ENCODE assay signal across 1 cellular context in the genomic region with DNA sequence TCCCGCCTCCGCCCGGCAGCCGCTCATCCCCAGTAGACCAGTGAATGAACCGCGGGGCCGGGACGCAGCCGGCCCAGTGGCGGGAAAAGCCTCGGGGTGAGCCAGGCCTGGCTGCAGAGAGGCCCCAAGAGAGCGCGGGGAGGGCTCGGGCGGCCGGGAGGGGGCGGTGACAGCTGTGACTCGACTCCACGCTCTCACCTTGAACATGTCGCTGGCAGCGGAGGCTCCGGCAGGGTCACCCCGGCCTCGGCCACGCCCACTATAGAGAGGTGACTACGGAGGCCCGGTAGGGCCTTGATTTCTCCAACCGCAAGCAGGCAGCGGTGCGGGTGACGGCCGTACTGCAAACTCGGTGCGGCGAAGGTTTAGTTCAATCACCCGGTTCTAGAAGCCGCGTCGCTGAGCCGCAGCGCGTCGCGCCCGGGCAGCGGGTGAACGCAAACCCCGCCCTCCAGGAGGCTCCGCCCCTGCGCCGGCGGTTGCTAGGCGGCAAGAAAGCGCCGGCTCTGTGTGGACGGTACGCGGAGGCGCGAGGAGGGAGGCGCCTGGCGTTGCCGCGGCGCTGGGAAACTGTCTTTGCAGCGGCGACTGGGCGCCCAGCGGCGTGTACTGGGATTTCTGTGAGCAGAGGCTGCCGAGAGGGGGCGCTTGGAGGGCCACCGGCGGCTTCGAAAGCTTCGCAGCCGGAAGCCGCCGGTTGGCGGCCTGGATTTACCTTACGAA.
TF ChIP-seq lines count a peak whose summit lies in the region.

TSS of gene APOO (minus strand) at position 443 of the 723 bp plus-strand sequence. CDS start at position 207, 236 bp downstream.
TSS of gene CXorf58 (plus strand) at position 511 of the 723 bp plus-strand sequence. CDS start 2,297 bp downstream, outside the sequence.

TF ChIP-seq in HepG2, 621 proteins besides CTCF, POLR2A, EP300 and RAD21 (continued from another document):
- TF ChIP-seq, protein P1, sequence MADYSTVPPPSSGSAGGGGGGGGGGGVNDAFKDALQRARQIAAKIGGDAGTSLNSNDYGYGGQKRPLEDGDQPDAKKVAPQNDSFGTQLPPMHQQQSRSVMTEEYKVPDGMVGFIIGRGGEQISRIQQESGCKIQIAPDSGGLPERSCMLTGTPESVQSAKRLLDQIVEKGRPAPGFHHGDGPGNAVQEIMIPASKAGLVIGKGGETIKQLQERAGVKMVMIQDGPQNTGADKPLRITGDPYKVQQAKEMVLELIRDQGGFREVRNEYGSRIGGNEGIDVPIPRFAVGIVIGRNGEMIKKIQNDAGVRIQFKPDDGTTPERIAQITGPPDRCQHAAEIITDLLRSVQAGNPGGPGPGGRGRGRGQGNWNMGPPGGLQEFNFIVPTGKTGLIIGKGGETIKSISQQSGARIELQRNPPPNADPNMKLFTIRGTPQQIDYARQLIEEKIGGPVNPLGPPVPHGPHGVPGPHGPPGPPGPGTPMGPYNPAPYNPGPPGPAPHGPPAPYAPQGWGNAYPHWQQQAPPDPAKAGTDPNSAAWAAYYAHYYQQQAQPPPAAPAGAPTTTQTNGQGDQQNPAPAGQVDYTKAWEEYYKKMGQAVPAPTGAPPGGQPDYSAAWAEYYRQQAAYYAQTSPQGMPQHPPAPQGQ (CRISPR knock-in tag; IDR thresholded peaks at IDR 0.05; ENCODE audit: borderline replicate concordance): no peak
- TF ChIP-seq ATF1 (CRISPR knock-in tag; IDR thresholded peaks at IDR 0.05) (no peak), RFXAP (CRISPR knock-in tag; IDR thresholded peaks at IDR 0.05; ENCODE audit: borderline replicate concordance) (no peak; the same call in 1 of the 2 replicates), MEIS1 (CRISPR knock-in tag; IDR thresholded peaks at IDR 0.05; ENCODE audit: borderline replicate concordance) (no peak), SMAD1 (CRISPR knock-in tag; IDR thresholded peaks at IDR 0.05; ENCODE audit: borderline replicate concordance, low read depth) (no peak), MAFK (conservative IDR thresholded peaks at IDR 0.05 in 1 of 2, IDR thresholded peaks at IDR 0.05 in 1 of 2; ENCODE audit: low read length in 2 of 2) (no peak), KDM2A (CRISPR knock-in tag; IDR thresholded peaks at IDR 0.05; ENCODE audit: borderline replicate concordance, low read depth) (0 out of 2 replicates have a peak, but pooled peaks have one; percentile 51), WIZ (CRISPR knock-in tag; IDR thresholded peaks at IDR 0.05) (no peak), ZNF777 (CRISPR knock-in tag; IDR thresholded peaks at IDR 0.05) (no peak), ZNF547 (CRISPR knock-in tag; IDR thresholded peaks at IDR 0.05) (no peak), ZNF331 (CRISPR knock-in tag; IDR thresholded peaks at IDR 0.05) (0 out of 2 replicates have a peak, but pooled peaks have one; percentile 10), SP4 (CRISPR knock-in tag; IDR thresholded peaks at IDR 0.05) (peak; percentile 56), BHLHE40 (IDR thresholded peaks at IDR 0.05; ENCODE audit: low read length) (no peak), RNF2 (conservative IDR thresholded peaks at IDR 0.05; ENCODE audit: low read depth) (no peak), TERF1 (CRISPR knock-in tag; IDR thresholded peaks at IDR 0.05) (no peak), HHEX (CRISPR knock-in tag; IDR thresholded peaks at IDR 0.05) (no peak), KMT2A (CRISPR knock-in tag; IDR thresholded peaks at IDR 0.05) (0 out of 2 replicates have a peak, but pooled peaks have one; percentile 48), HNRNPL (IDR thresholded peaks at IDR 0.05; ENCODE audit: low read depth, low read length) (no peak), HNRNPUL1 (IDR thresholded peaks at IDR 0.05; ENCODE audit: low read depth, low read length) (no peak), BRD4 (CRISPR knock-in tag; IDR thresholded peaks at IDR 0.05) (no peak), ZSCAN29 (CRISPR knock-in tag; conservative IDR thresholded peaks at IDR 0.05) (0 out of 2 replicates have a peak, but pooled peaks have one; percentile 41), GLI4 (CRISPR knock-in tag; IDR thresholded peaks at IDR 0.05; ENCODE audit: borderline replicate concordance) (no peak), ZNF234 (CRISPR knock-in tag; conservative IDR thresholded peaks at IDR 0.05) (no peak), ZBTB42 (CRISPR knock-in tag; IDR thresholded peaks at IDR 0.05) (no peak), ZNF136 (CRISPR knock-in tag; IDR thresholded peaks at IDR 0.05; ENCODE audit: low read depth) (no peak), FOXK2 (IDR thresholded peaks at IDR 0.05) (no peak), ESRRA (CRISPR knock-in tag; IDR thresholded peaks at IDR 0.05; ENCODE audit: low read depth) (peak; percentile 52), NR2F1 (CRISPR knock-in tag; IDR thresholded peaks at IDR 0.05) (no peak), ZNF782 (CRISPR knock-in tag; IDR thresholded peaks at IDR 0.05; ENCODE audit: borderline replicate concordance) (no peak), TBX3 (IDR thresholded peaks at IDR 0.05; ENCODE audit: borderline replicate concordance) (no peak), NCOA5 (CRISPR knock-in tag; IDR thresholded peaks at IDR 0.05) (no peak)
- TF ChIP-seq, protein P2, sequence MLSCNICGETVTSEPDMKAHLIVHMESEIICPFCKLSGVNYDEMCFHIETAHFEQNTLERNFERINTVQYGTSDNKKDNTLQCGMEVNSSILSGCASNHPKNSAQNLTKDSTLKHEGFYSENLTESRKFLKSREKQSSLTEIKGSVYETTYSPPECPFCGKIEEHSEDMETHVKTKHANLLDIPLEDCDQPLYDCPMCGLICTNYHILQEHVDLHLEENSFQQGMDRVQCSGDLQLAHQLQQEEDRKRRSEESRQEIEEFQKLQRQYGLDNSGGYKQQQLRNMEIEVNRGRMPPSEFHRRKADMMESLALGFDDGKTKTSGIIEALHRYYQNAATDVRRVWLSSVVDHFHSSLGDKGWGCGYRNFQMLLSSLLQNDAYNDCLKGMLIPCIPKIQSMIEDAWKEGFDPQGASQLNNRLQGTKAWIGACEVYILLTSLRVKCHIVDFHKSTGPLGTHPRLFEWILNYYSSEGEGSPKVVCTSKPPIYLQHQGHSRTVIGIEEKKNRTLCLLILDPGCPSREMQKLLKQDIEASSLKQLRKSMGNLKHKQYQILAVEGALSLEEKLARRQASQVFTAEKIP (CRISPR knock-in tag; IDR thresholded peaks at IDR 0.05; ENCODE audit: borderline replicate concordance): no peak
- TF ChIP-seq, protein P3, sequence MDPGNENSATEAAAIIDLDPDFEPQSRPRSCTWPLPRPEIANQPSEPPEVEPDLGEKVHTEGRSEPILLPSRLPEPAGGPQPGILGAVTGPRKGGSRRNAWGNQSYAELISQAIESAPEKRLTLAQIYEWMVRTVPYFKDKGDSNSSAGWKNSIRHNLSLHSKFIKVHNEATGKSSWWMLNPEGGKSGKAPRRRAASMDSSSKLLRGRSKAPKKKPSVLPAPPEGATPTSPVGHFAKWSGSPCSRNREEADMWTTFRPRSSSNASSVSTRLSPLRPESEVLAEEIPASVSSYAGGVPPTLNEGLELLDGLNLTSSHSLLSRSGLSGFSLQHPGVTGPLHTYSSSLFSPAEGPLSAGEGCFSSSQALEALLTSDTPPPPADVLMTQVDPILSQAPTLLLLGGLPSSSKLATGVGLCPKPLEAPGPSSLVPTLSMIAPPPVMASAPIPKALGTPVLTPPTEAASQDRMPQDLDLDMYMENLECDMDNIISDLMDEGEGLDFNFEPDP (CRISPR knock-in tag; conservative IDR thresholded peaks at IDR 0.05): no peak
- TF ChIP-seq, protein P4, sequence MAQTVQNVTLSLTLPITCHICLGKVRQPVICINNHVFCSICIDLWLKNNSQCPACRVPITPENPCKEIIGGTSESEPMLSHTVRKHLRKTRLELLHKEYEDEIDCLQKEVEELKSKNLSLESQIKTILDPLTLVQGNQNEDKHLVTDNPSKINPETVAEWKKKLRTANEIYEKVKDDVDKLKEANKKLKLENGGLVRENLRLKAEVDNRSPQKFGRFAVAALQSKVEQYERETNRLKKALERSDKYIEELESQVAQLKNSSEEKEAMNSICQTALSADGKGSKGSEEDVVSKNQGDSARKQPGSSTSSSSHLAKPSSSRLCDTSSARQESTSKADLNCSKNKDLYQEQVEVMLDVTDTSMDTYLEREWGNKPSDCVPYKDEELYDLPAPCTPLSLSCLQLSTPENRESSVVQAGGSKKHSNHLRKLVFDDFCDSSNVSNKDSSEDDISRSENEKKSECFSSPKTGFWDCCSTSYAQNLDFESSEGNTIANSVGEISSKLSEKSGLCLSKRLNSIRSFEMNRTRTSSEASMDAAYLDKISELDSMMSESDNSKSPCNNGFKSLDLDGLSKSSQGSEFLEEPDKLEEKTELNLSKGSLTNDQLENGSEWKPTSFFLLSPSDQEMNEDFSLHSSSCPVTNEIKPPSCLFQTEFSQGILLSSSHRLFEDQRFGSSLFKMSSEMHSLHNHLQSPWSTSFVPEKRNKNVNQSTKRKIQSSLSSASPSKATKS (CRISPR knock-in tag; IDR thresholded peaks at IDR 0.05): no peak
- TF ChIP-seq, protein P5, sequence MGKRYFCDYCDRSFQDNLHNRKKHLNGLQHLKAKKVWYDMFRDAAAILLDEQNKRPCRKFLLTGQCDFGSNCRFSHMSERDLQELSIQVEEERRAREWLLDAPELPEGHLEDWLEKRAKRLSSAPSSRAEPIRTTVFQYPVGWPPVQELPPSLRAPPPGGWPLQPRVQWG (CRISPR knock-in tag; IDR thresholded peaks at IDR 0.05; ENCODE audit: borderline replicate concordance, low read depth): no peak
- TF ChIP-seq, protein P6, sequence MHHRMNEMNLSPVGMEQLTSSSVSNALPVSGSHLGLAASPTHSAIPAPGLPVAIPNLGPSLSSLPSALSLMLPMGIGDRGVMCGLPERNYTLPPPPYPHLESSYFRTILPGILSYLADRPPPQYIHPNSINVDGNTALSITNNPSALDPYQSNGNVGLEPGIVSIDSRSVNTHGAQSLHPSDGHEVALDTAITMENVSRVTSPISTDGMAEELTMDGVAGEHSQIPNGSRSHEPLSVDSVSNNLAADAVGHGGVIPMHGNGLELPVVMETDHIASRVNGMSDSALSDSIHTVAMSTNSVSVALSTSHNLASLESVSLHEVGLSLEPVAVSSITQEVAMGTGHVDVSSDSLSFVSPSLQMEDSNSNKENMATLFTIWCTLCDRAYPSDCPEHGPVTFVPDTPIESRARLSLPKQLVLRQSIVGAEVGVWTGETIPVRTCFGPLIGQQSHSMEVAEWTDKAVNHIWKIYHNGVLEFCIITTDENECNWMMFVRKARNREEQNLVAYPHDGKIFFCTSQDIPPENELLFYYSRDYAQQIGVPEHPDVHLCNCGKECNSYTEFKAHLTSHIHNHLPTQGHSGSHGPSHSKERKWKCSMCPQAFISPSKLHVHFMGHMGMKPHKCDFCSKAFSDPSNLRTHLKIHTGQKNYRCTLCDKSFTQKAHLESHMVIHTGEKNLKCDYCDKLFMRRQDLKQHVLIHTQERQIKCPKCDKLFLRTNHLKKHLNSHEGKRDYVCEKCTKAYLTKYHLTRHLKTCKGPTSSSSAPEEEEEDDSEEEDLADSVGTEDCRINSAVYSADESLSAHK (CRISPR knock-in tag; IDR thresholded peaks at IDR 0.05; ENCODE audit: borderline replicate concordance): no peak
- TF ChIP-seq, protein P7, sequence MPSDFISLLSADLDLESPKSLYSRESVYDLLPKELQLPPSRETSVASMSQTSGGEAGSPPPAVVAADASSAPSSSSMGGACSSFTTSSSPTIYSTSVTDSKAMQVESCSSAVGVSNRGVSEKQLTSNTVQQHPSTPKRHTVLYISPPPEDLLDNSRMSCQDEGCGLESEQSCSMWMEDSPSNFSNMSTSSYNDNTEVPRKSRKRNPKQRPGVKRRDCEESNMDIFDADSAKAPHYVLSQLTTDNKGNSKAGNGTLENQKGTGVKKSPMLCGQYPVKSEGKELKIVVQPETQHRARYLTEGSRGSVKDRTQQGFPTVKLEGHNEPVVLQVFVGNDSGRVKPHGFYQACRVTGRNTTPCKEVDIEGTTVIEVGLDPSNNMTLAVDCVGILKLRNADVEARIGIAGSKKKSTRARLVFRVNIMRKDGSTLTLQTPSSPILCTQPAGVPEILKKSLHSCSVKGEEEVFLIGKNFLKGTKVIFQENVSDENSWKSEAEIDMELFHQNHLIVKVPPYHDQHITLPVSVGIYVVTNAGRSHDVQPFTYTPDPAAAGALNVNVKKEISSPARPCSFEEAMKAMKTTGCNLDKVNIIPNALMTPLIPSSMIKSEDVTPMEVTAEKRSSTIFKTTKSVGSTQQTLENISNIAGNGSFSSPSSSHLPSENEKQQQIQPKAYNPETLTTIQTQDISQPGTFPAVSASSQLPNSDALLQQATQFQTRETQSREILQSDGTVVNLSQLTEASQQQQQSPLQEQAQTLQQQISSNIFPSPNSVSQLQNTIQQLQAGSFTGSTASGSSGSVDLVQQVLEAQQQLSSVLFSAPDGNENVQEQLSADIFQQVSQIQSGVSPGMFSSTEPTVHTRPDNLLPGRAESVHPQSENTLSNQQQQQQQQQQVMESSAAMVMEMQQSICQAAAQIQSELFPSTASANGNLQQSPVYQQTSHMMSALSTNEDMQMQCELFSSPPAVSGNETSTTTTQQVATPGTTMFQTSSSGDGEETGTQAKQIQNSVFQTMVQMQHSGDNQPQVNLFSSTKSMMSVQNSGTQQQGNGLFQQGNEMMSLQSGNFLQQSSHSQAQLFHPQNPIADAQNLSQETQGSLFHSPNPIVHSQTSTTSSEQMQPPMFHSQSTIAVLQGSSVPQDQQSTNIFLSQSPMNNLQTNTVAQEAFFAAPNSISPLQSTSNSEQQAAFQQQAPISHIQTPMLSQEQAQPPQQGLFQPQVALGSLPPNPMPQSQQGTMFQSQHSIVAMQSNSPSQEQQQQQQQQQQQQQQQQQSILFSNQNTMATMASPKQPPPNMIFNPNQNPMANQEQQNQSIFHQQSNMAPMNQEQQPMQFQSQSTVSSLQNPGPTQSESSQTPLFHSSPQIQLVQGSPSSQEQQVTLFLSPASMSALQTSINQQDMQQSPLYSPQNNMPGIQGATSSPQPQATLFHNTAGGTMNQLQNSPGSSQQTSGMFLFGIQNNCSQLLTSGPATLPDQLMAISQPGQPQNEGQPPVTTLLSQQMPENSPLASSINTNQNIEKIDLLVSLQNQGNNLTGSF (CRISPR knock-in tag; IDR thresholded peaks at IDR 0.05): no peak
- TF ChIP-seq, protein P8, sequence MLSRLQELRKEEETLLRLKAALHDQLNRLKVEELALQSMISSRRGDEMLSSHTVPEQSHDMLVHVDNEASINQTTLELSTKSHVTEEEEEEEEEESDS (CRISPR knock-in tag; IDR thresholded peaks at IDR 0.05; ENCODE audit: borderline replicate concordance): no peak
